Comparison of ENCODE assay signal across 1 cellular context in the genomic region with DNA sequence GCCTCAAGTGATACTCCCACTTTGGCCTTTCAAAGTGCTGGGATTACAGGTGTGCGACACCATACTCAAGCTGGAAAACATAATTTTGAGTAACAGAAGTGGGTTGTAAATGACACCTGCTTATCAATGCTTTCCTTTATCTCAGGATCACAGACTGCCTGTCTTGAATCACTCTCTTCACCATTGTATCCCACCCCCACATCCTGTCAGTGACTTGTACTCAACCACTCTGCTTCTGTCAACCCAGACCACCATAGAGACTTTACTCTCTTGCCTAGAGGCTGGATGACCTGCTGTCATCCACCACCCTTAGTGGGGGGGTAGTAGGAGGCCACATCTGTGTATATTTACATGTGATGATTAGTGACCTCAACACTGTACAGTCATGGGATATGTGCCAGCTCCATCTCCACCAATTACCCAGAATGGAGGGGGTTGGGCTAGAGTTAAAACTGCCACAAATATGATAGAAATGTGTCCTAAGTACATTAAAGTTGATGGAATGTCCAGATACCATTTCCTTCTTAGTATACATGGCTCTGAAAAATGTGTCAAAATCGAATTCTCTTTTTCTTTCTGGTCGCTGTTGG.
TF ChIP-seq lines count a peak whose summit lies in the region.

No MANE protein-coding gene starts in this region.

TF ChIP-seq in H1, 55 proteins besides CTCF, POLR2A, EP300 and RAD21:
- TF ChIP-seq CHD7 (IDR thresholded peaks at IDR 0.05; ENCODE audit: insufficient replicate concordance, low read length) (no peak), CEBPB (IDR thresholded peaks at IDR 0.05; ENCODE audit: low read depth, low read length) (no peak), TEAD4 (IDR thresholded peaks at IDR 0.05; ENCODE audit: low read depth, low read length) (no peak), CTBP2 (IDR thresholded peaks at IDR 0.05; ENCODE audit: borderline replicate concordance, insufficient read depth, insufficient read length, low read length) (no peak), KDM5A (IDR thresholded peaks at IDR 0.05; ENCODE audit: low read length) (no peak), RXRA (IDR thresholded peaks at IDR 0.05; ENCODE audit: insufficient read depth, low read depth, low read length) (no peak), ASH2L (IDR thresholded peaks at IDR 0.05; ENCODE audit: low read length) (no peak), GABPA (IDR thresholded peaks at IDR 0.05; ENCODE audit: borderline replicate concordance, insufficient read depth, low read length) (no peak), KDM4A (IDR thresholded peaks at IDR 0.05; ENCODE audit: low read depth, low read length, severe bottlenecking) (no peak), MAFK (IDR thresholded peaks at IDR 0.05; ENCODE audit: low read depth, low read length) (no peak), FOSL1 (IDR thresholded peaks at IDR 0.05; ENCODE audit: insufficient read depth, low read depth, low read length) (no peak), CHD1 (IDR thresholded peaks at IDR 0.05; ENCODE audit: low read depth, low read length) (no peak), SRF (IDR thresholded peaks at IDR 0.05; ENCODE audit: low read depth, low read length) (no peak), CBX8 (IDR thresholded peaks at IDR 0.05; ENCODE audit: borderline replicate concordance, low read depth, low read length) (no peak)
- TF ChIP-seq, protein P1, sequence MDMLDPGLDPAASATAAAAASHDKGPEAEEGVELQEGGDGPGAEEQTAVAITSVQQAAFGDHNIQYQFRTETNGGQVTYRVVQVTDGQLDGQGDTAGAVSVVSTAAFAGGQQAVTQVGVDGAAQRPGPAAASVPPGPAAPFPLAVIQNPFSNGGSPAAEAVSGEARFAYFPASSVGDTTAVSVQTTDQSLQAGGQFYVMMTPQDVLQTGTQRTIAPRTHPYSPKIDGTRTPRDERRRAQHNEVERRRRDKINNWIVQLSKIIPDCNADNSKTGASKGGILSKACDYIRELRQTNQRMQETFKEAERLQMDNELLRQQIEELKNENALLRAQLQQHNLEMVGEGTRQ (IDR thresholded peaks at IDR 0.05; ENCODE audit: low read length) = no peak
- TF ChIP-seq, protein P2, sequence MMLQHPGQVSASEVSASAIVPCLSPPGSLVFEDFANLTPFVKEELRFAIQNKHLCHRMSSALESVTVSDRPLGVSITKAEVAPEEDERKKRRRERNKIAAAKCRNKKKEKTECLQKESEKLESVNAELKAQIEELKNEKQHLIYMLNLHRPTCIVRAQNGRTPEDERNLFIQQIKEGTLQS (IDR thresholded peaks at IDR 0.05; ENCODE audit: insufficient read depth, low read depth, low read length) = no peak
